ENCODE assay signal across 18 cellular contexts in genomic region chr10:113089581-113089980, GRCh38.
A peak's percentile ranks its signal among the peaks of the same experiment; 100 is the strongest.
DNase-seq lines count a peak whose midpoint lies in the region; ATAC-seq and TF ChIP-seq lines count a peak whose summit lies in the region.
"Had no signal": no experiment of that assay in that cellular context is flagged by ENCODE, and none has a peak within 500 bp of the region (broad histone marks: within the 10 kb centered on the region; RNA-seq: fewer than 3 reads in every experiment).

No MANE protein-coding gene starts in this region.

- H3K9me3 ChIP-seq in colonic mucosa: no peaks in the 10 kb centered on the region
- H3K9me3 ChIP-seq in subcutaneous abdominal adipose tissue (ENCODE audit: control insufficient read depth in 5 of 5, low read length in 5 of 5): no peaks in the 10 kb centered on the region
- H3K9me3 ChIP-seq: Peyer's patch, SJCRH30 had no signal

- H3K4me3 ChIP-seq in colonic mucosa (no peak overlapping the region), subcutaneous abdominal adipose tissue (ENCODE audit: low read depth in 1 of 5, low read length in 5 of 5) (no peak overlapping the region)
- H3K4me3 ChIP-seq: Peyer's patch, SJCRH30 had no signal

- DNase-seq in colonic mucosa: peak; percentile 62
- peak; percentile 26 for DNase-seq in mesenteric fat pad (ENCODE audit: low spot score)
- DNase-seq in activated naive CD8-positive, alpha-beta T cell treated with anti-CD3 and anti-CD28 coated beads, Interleukin-2, amount 50 U/mL, for 24 hours: no peak
- DNase-seq in NCI-H510A (lab: John Stamatoyannopoulos, UW): no peak
- DNase-seq in SW 1271 (lab: John Stamatoyannopoulos, UW): no peak
- DNase-seq: CD4-positive, CD25-positive, alpha-beta regulatory T cell; DMS79; KBM-7; MM.1S; NCI-H1092; NCI-H1436; NCI-H187 treated with DMSO at 0.1 percent for 48 hours; NCI-H748 treated with DMSO at 0.1 percent for 48 hours; NK-92 treated with Interleukin-12 subunit alpha and Interleukin-12 subunit beta, amount 100 ng/mL, for 24 hours; SJCRH30 had no signal

- H3K4me1 ChIP-seq in colonic mucosa (peaks cover 29% of the 10 kb centered on the region), subcutaneous abdominal adipose tissue (ENCODE audit: control insufficient read depth in 5 of 5, insufficient read depth in 5 of 5, low read length in 5 of 5) (peaks cover 14 to 42% (median 36%) of the 10 kb centered on the region in 5 donors)

- H3K27me3 Mint-ChIP-seq in activated naive CD8-positive, alpha-beta T cell treated with anti-CD3 and anti-CD28 coated beads, Interleukin-2, amount 50 U/mL, for 24 hours: no peaks in the 10 kb centered on the region

- no peak for TF ChIP-seq CTCF in colonic mucosa (IDR thresholded peaks at IDR 0.05)

- H3K9ac ChIP-seq in colonic mucosa (ENCODE audit: low read depth in 2 of 2, low read length in 2 of 2): peak overlapping the region in 1 of 2 donors; percentile 24
- H3K9ac ChIP-seq in subcutaneous abdominal adipose tissue (ENCODE audit: low read length in 5 of 5): peak overlapping the region in 1 of 5 donors; percentile 13

- intact Hi-C loops in colonic mucosa (cut with DNase I): no loop called here

- H3K36me3 ChIP-seq in colonic mucosa (no peaks in the 10 kb centered on the region), subcutaneous abdominal adipose tissue (ENCODE audit: control insufficient read depth in 5 of 5, insufficient read depth in 5 of 5, low read length in 5 of 5) (peaks cover 0 to 18% (median 5%) of the 10 kb centered on the region in 5 donors)

- H3K27me3 ChIP-seq in colonic mucosa (no peaks in the 10 kb centered on the region), subcutaneous abdominal adipose tissue (ENCODE audit: control insufficient read depth in 5 of 5, insufficient read depth in 4 of 5, low read length in 5 of 5) (no peaks in the 10 kb centered on the region)
- H3K27me3 ChIP-seq: Peyer's patch, SJCRH30 had no signal

- peak overlapping the region; percentile 85 for H3K27ac ChIP-seq in colonic mucosa
- H3K27ac ChIP-seq in subcutaneous abdominal adipose tissue (ENCODE audit: low read depth, low read length): peak overlapping the region; percentile 84
- H3K27ac ChIP-seq: SJCRH30 had no signal

- no peak for ATAC-seq in activated naive CD8-positive, alpha-beta T cell treated with anti-CD3 and anti-CD28 coated beads, Interleukin-2, amount 50 U/mL, for 24 hours

- H3K27ac Mint-ChIP-seq in activated naive CD8-positive, alpha-beta T cell treated with anti-CD3 and anti-CD28 coated beads, Interleukin-2, amount 50 U/mL, for 24 hours: no peak overlapping the region
- H3K27ac Mint-ChIP-seq: CD4-positive, CD25-positive, alpha-beta regulatory T cell had no signal

- no peak overlapping the region for H3K4me3 Mint-ChIP-seq in activated naive CD8-positive, alpha-beta T cell treated with anti-CD3 and anti-CD28 coated beads, Interleukin-2, amount 50 U/mL, for 24 hours
- H3K4me3 Mint-ChIP-seq: CD4-positive, CD25-positive, alpha-beta regulatory T cell had no signal

- H3K9me3 Mint-ChIP-seq in activated naive CD8-positive, alpha-beta T cell treated with anti-CD3 and anti-CD28 coated beads, Interleukin-2, amount 50 U/mL, for 24 hours: peaks cover 6% of the 10 kb centered on the region

- H3K36me3 Mint-ChIP-seq in activated naive CD8-positive, alpha-beta T cell treated with anti-CD3 and anti-CD28 coated beads, Interleukin-2, amount 50 U/mL, for 24 hours (ENCODE audit: low read depth): peaks cover 10% of the 10 kb centered on the region
- H3K36me3 Mint-ChIP-seq: CD4-positive, CD25-positive, alpha-beta regulatory T cell had no signal

- peaks cover 24% of the 10 kb centered on the region for H3K4me1 Mint-ChIP-seq in activated naive CD8-positive, alpha-beta T cell treated with anti-CD3 and anti-CD28 coated beads, Interleukin-2, amount 50 U/mL, for 24 hours

TF ChIP-seq in PFSK-1, 5 proteins besides CTCF, POLR2A, EP300 and RAD21:
- TF ChIP-seq FOXP2 (optimal IDR thresholded peaks at IDR 0.05; ENCODE audit: borderline replicate concordance, extremely low read depth, extremely low read length, insufficient read depth): no peak
- TF ChIP-seq POLR2AphosphoS5 (IDR thresholded peaks at IDR 0.05; ENCODE audit: low read depth, low read length): 0 out of 2 replicates have a peak, but pooled peaks have one; percentile 7
TF ChIP-seq in PFSK-1: peak in this region for 1.

Comparison
In these comparisons a context has a peak if more than half of its experiments do, and no peak if none do; other contexts are left out.
1. DNase-seq: peak in colonic mucosa (single experiment) and mesenteric fat pad (single experiment); none in activated naive CD8-positive, alpha-beta T cell treated with anti-CD3 and anti-CD28 coated beads, Interleukin-2, amount 50 U/mL, for 24 hours (single experiment), NCI-H510A (single experiment) and SW 1271 (0 of 2).